ENCODE assay signal across 30 cellular contexts in the genomic region with DNA sequence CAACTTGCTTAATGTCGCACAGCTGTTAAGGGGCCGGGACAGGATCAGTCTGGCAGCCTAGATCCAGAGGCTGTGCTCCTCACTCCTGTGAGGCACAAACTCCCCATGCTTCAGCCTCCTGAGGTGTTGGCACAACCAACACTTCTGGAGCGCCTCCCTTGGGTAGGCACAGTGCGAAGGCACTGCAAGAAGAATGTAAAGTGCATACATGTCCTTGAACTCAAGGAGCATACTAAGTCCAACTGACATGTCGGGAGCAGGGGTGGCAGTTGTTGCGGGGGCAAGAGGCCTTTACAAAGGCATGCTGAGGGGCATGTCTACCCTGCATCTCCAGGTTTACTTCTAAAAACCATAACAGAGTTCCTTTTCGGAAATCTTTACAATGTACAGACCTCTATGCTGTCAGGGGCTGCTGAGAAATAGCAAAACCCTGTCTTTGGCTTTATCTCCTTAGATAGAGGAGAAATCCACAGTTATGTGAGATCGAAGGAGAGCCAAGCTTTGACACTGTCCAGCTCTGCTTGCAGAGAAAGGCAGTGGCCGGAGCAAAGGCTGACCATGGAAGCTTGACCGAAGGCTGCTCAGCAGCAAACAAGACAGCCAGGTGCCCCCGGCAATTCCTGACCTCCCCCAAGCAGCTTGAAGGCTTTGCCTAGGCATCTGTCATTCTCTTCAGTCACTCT.
"Had no signal": no experiment of that assay in that cellular context is flagged by ENCODE, and none has a peak within 500 bp of the region (broad histone marks: within the 10 kb centered on the region; RNA-seq: fewer than 3 reads in every experiment).

No MANE protein-coding gene starts in this region.

- H3K4me3 ChIP-seq: body of pancreas, colonic mucosa, esophagus squamous epithelium, gastrocnemius medialis, hepatocyte, lower lobe of right lung, neural progenitor cell, right lobe of liver, skin epidermis, suprapubic skin, tibial artery had no signal

- H3K4me1 ChIP-seq: body of pancreas, colonic mucosa, esophagus squamous epithelium, lower lobe of right lung, suprapubic skin, tibial artery had no signal

- H3K27ac ChIP-seq: body of pancreas, colonic mucosa, epithelial cell of prostate, esophagus squamous epithelium, gastrocnemius medialis, hepatocyte, lower lobe of right lung, neural progenitor cell, right lobe of liver, skin epidermis, suprapubic skin, tibial artery had no signal

- H3K4me2 ChIP-seq: hepatocyte, neural progenitor cell had no signal

- ATAC-seq: activated CD4-positive, alpha-beta T cell treated with anti-CD3 and anti-CD28 coated beads for 36 hours; body of pancreas; gastrocnemius medialis; naive thymus-derived CD4-positive, alpha-beta T cell; stimulated activated memory B cell treated with anti-CD40 and anti-IgM and Interleukin-4, amounts not matched to agents 10 μg/mL and 1 μg/mL and 100 μg/mL, for 72 hours; stimulated activated naive CD8-positive, alpha-beta T cell treated with anti-CD3 and anti-CD28 coated beads, Interleukin-15, amount 100 ng/mL, for 72 hours had no signal

- H2AFZ ChIP-seq: hepatocyte, neural progenitor cell had no signal

- H3K9me3 ChIP-seq: body of pancreas, colonic mucosa, esophagus squamous epithelium, gastrocnemius medialis, lower lobe of right lung, right lobe of liver, suprapubic skin, tibial artery had no signal

- DNase-seq: activated CD4-positive, alpha-beta T cell treated with anti-CD3 and anti-CD28 coated beads for 36 hours; activated CD4-positive, CD25-positive, alpha-beta regulatory T cell; activated CD8-positive, alpha-beta memory T cell treated with anti-CD3 and anti-CD28 coated beads for 24 hours; activated effector memory CD4-positive, alpha-beta T cell treated with Interleukin-2 at 50 U/mL for 16 hours; activated naive CD4-positive, alpha-beta T cell treated with Interleukin-2 at 50 U/mL for 16 hours; aorta; body of pancreas; cerebellar nuclear complex; colonic mucosa; effector CD8-positive, alpha-beta T cell; esophagus squamous epithelium; gastrocnemius medialis; glutamatergic neuron; left cardiac atrium; lower lobe of right lung; naive thymus-derived CD4-positive, alpha-beta T cell; posterior cingulate gyrus; right lobe of liver; stimulated activated CD4-positive, alpha-beta T cell treated with anti-CD3 and anti-CD28 coated beads, Interleukin-1b, Interleukin-23, amount 100 ng/mL, for 48 hours; stimulated activated CD4-positive, alpha-beta T cell treated with anti-CD3 and anti-CD28 coated beads, Interleukin-4, amount 100 ng/mL, for 4 hours; stimulated activated CD8-positive, alpha-beta memory T cell treated with anti-CD3 and anti-CD28 coated beads, Interleukin-4, amount 100 ng/mL, for 48 hours; stimulated activated naive CD8-positive, alpha-beta T cell treated with anti-CD3 and anti-CD28 coated beads, Interleukin-15, amount 100 ng/mL, for 72 hours; T-helper 1 cell; tibial artery had no signal

- H3K27me3 ChIP-seq: body of pancreas, colonic mucosa, esophagus squamous epithelium, gastrocnemius medialis, hepatocyte, neural progenitor cell, right lobe of liver, suprapubic skin had no signal

- H3K36me3 ChIP-seq: colonic mucosa, esophagus squamous epithelium, gastrocnemius medialis, lower lobe of right lung, neural progenitor cell, right lobe of liver, suprapubic skin, tibial artery had no signal

- H3K9ac ChIP-seq: neural progenitor cell had no signal
